Comparison of ENCODE assay signal across 15 cellular contexts in genomic region chr4:76579596-76580375, GRCh38.
A peak's percentile ranks its signal among the peaks of the same experiment; 100 is the strongest.
DNase-seq lines count a peak whose midpoint lies in the region; ATAC-seq, FAIRE-seq and TF ChIP-seq lines count a peak whose summit lies in the region.
"Had no signal": no experiment of that assay in that cellular context is flagged by ENCODE, and none has a peak within 500 bp of the region (broad histone marks: within the 10 kb centered on the region; RNA-seq: fewer than 3 reads in every experiment).

No MANE protein-coding gene starts in this region.

- H3K4me1 ChIP-seq in GM23338 (ENCODE audit: insufficient read depth) (no peaks in the 10 kb centered on the region; the same call in 1 of the 2 replicates), osteoblast (ENCODE audit: insufficient read depth, low read length) (no peaks in the 10 kb centered on the region), aorta (ENCODE audit: control insufficient read depth in 1 of 2, insufficient read depth in 2 of 2, low read length in 2 of 2) (peaks cover 0 to 4% of the 10 kb centered on the region in 2 donors), HepG2 (ENCODE audit: insufficient read depth, low read length) (no peaks in the 10 kb centered on the region), testis (no peaks in the 10 kb centered on the region)
- H3K4me1 ChIP-seq: ascending aorta, suprapubic skin had no signal

- FAIRE-seq in HepG2 (lab: Jason Lieb, UNC), result no peak

- intact Hi-C loops in aorta (cut with DNase I) (loop anchor here in 1 of 2 donors (10.0 kb wide), 2 partner anchors 65 to 165 kb away; no protein-coding TSS in a partner anchor), HepG2 (cut with micrococcal nuclease; ENCODE audit: unreplicated experiment) (loop anchor here (2.0 kb wide), 1 partner anchor 37 kb away; no protein-coding TSS in a partner anchor), testis (cut with DNase I; ENCODE audit: low total_unique reads) (no loop called here)

- TF ChIP-seq CTCF in GM23338 (conservative IDR thresholded peaks at IDR 0.05; ENCODE audit: low read depth in 2 of 2) (no peak), WTC11 (IDR thresholded peaks at IDR 0.05) (no peak), osteoblast (IDR thresholded peaks at IDR 0.05; ENCODE audit: extremely low read depth, low read depth, low read length) (no peak), HepG2 (CRISPR knock-in tag; IDR thresholded peaks at IDR 0.05) (no peak), testis (IDR thresholded peaks at IDR 0.05) (no peak), GM10266 (IDR thresholded peaks at IDR 0.05; ENCODE audit: control insufficient read depth, insufficient read depth, low read depth, missing control alignments) (no peak)

- no peaks in the 10 kb centered on the region for H3K9me2 ChIP-seq in GM23338 (ENCODE audit: insufficient read depth)

- no peaks in the 10 kb centered on the region for H4K20me1 ChIP-seq in GM23338 (replicated peaks; ENCODE audit: insufficient read depth)
- no peaks in the 10 kb centered on the region for H4K20me1 ChIP-seq in osteoblast (ENCODE audit: insufficient read depth, low read length)
- H4K20me1 ChIP-seq in HepG2 (ENCODE audit: insufficient read depth, low read length), result no peaks in the 10 kb centered on the region

- peak; percentile 20 for DNase-seq in GM23338 (ENCODE audit: low spot score)
- DNase-seq in NCI-H2107 treated with DMSO at 0.1 percent for 48 hours (lab: John Stamatoyannopoulos, UW; ENCODE audit: unreplicated experiment), result peak; percentile 72
- DNase-seq in WTC11 (ENCODE audit: low spot score), result no peak
- no peak for DNase-seq in osteoblast (ENCODE audit: insufficient read length, low spot score, missing footprints)
- DNase-seq in aorta, result no peak
- no peak for DNase-seq in HepG2 (ENCODE audit: low spot score)
- no peak for DNase-seq in testis
- no peak for DNase-seq in GM10266 (ENCODE audit: extremely low spot score)
- DNase-seq: activated T-cell treated with anti-CD3 and anti-CD28 coated beads, Interleukin-2, amount 50 U/mL, for 24 hours; effector CD8-positive, alpha-beta T cell; left cardiac atrium had no signal

- H3K27ac ChIP-seq in GM23338 (ENCODE audit: low read depth), result no peak overlapping the region
- no peak overlapping the region for H3K27ac ChIP-seq in osteoblast (ENCODE audit: low read depth, low read length)
- no peak overlapping the region for H3K27ac ChIP-seq in aorta (ENCODE audit: low read depth in 1 of 2, low read length in 2 of 2)
- H3K27ac ChIP-seq in HepG2 (ENCODE audit: extremely low read length, insufficient read depth, low read length), result no peak overlapping the region
- no peak overlapping the region for H3K27ac ChIP-seq in testis
- H3K27ac ChIP-seq: ascending aorta, suprapubic skin had no signal

- H3K36me3 ChIP-seq in GM23338 (ENCODE audit: insufficient read depth) (no peaks in the 10 kb centered on the region), osteoblast (ENCODE audit: insufficient read depth, low read length) (no peaks in the 10 kb centered on the region), aorta (ENCODE audit: control insufficient read depth in 1 of 2, insufficient read depth in 2 of 2, low read length in 1 of 2) (no peaks in the 10 kb centered on the region), HepG2 (replicated peaks in 1 of 2; ENCODE audit: control insufficient read depth in 1 of 2, insufficient read depth in 2 of 2, low read length in 2 of 2) (no peaks in the 10 kb centered on the region), testis (ENCODE audit: low read depth, missing control alignments) (no peaks in the 10 kb centered on the region)
- H3K36me3 ChIP-seq: ascending aorta, suprapubic skin had no signal

- peak; percentile 43; the same call in 2 of the 3 replicates for ATAC-seq in GM23338
- ATAC-seq in WTC11, result peak; percentile 53
- no peak for ATAC-seq in aorta (ENCODE audit: low FRiP score)
- no peak for ATAC-seq in HepG2
- ATAC-seq: left cardiac atrium had no signal

- WGBS in aorta, 2 donors, result 88 to 89% methylated on average over 14 of the region's 14 CpGs
- 43% methylated on average over 14 of the region's 14 CpGs for WGBS in HepG2 (ENCODE audit: low lambda C conversion rate)
- 67 to 71% methylated on average over 14 of the region's 14 CpGs for WGBS in testis, 2 donors

- no peak for TF ChIP-seq EP300 in HepG2 (IDR thresholded peaks at IDR 0.05; ENCODE audit: low read depth in 2 of 2, low read length in 2 of 2)
- no peak for TF ChIP-seq EP300 in HepG2 (CRISPR knock-in tag; IDR thresholded peaks at IDR 0.05; ENCODE audit: borderline replicate concordance)

- in situ Hi-C loops in HepG2 (cut with HindIII; ENCODE audit: extremely low pct_ligation_motif_present, low pct_unique_long_range_greater_than_20kb), result no loop called here

- no peak overlapping the region for H3K4me3 ChIP-seq in GM23338
- no peak overlapping the region for H3K4me3 ChIP-seq in osteoblast (ENCODE audit: insufficient read depth, low read length)
- no peak overlapping the region for H3K4me3 ChIP-seq in aorta (ENCODE audit: low read length in 2 of 2)
- H3K4me3 ChIP-seq in HepG2 (replicated peaks in 1 of 3; ENCODE audit: insufficient read depth in 1 of 3, low read depth in 2 of 3, low read length in 3 of 3), result no peak overlapping the region
- no peak overlapping the region for H3K4me3 ChIP-seq in testis
- H3K4me3 ChIP-seq: ascending aorta, suprapubic skin had no signal

- H3K27ac Mint-ChIP-seq in GM23338 (0 out of 2 replicates have a peak overlapping the region, but pooled peaks have one; percentile 10), WTC11 (peak overlapping the region; percentile 83; the same call in 1 of the 2 replicates)
- H3K27ac Mint-ChIP-seq: activated T-cell treated with anti-CD3 and anti-CD28 coated beads, Interleukin-2, amount 50 U/mL, for 24 hours had no signal

- POLR2A ChIA-PET in WTC11 (lab: Charles Lee) (no interaction called here), HepG2 (lab: Yijun Ruan, JAX) (no interaction called here)

- H2AFZ ChIP-seq in GM23338 (0 out of 2 replicates have a peak overlapping the region, but pooled peaks have one; percentile 1), osteoblast (ENCODE audit: low read length) (peak overlapping the region; percentile 42), HepG2 (ENCODE audit: low read length) (no peak overlapping the region)

- H3K9me3 ChIP-seq in osteoblast (ENCODE audit: low read depth, low read length), result no peaks in the 10 kb centered on the region
- H3K9me3 ChIP-seq in aorta (ENCODE audit: control insufficient read depth, low read length), result no peaks in the 10 kb centered on the region
- H3K9me3 ChIP-seq in HepG2 (ENCODE audit: low read length), result no peaks in the 10 kb centered on the region
- H3K9me3 ChIP-seq in testis, result no peaks in the 10 kb centered on the region
- H3K9me3 ChIP-seq: ascending aorta, suprapubic skin had no signal

- BruUV-seq in HepG2 (replicated peaks; lab: Mats Ljungman, UMichigan), result no TSS peak

- H3K9me3 Mint-ChIP-seq in GM23338 (no peaks in the 10 kb centered on the region), WTC11 (no peaks in the 10 kb centered on the region)
- H3K9me3 Mint-ChIP-seq: activated T-cell treated with anti-CD3 and anti-CD28 coated beads, Interleukin-2, amount 50 U/mL, for 24 hours; neural crest cell had no signal

- H3K27me3 Mint-ChIP-seq in GM23338 (ENCODE audit: insufficient read depth, low read depth, poor library complexity), result no peaks in the 10 kb centered on the region
- no peaks in the 10 kb centered on the region for H3K27me3 Mint-ChIP-seq in WTC11 (ENCODE audit: low read depth)

- H3K36me3 Mint-ChIP-seq in GM23338 (ENCODE audit: low read depth), result no peaks in the 10 kb centered on the region
- no peaks in the 10 kb centered on the region for H3K36me3 Mint-ChIP-seq in WTC11
- H3K36me3 Mint-ChIP-seq: CD14-positive monocyte had no signal

- no peak for TF ChIP-seq POLR2A in HepG2 (IDR thresholded peaks at IDR 0.05; ENCODE audit: insufficient read depth in 1 of 2, low read depth in 2 of 2, low read length in 2 of 2)
- no peak for TF ChIP-seq POLR2A in testis (IDR thresholded peaks at IDR 0.05)

- no peaks in the 10 kb centered on the region for H3F3A ChIP-seq in GM23338 (replicated peaks; ENCODE audit: low read depth)

- H3K4me3 Mint-ChIP-seq in GM23338 (no peak overlapping the region), WTC11 (no peak overlapping the region)
- H3K4me3 Mint-ChIP-seq: activated T-cell treated with anti-CD3 and anti-CD28 coated beads, Interleukin-2, amount 50 U/mL, for 24 hours; CD14-positive monocyte; neural crest cell had no signal

- peaks cover 13% of the 10 kb centered on the region for H3K4me1 Mint-ChIP-seq in GM23338
- H3K4me1 Mint-ChIP-seq in WTC11, result peaks cover 16% of the 10 kb centered on the region
- H3K4me1 Mint-ChIP-seq: CD14-positive monocyte had no signal

- H3K4me2 ChIP-seq in GM23338 (no peak overlapping the region), osteoblast (ENCODE audit: insufficient read depth, low read length) (peak overlapping the region; percentile 32), HepG2 (ENCODE audit: low read depth, low read length) (no peak overlapping the region)

- no peaks in the 10 kb centered on the region for H3K27me3 ChIP-seq in GM23338 (ENCODE audit: insufficient read depth)
- H3K27me3 ChIP-seq in osteoblast (ENCODE audit: insufficient read depth, low read length), result no peaks in the 10 kb centered on the region
- no peaks in the 10 kb centered on the region for H3K27me3 ChIP-seq in aorta (ENCODE audit: control insufficient read depth in 1 of 2, insufficient read depth in 2 of 2, low read length in 1 of 2)
- H3K27me3 ChIP-seq in HepG2 (ENCODE audit: control insufficient read depth in 1 of 2, insufficient read depth in 2 of 2, low read length in 2 of 2), result peaks cover 0 to 4% of the 10 kb centered on the region in 2 experiments; a peak in 2 of 5 replicates
- H3K27me3 ChIP-seq in testis, result no peaks in the 10 kb centered on the region
- H3K27me3 ChIP-seq: ascending aorta had no signal

- H3K79me2 ChIP-seq in GM23338 (replicated peaks; ENCODE audit: insufficient read depth) (no peaks in the 10 kb centered on the region), osteoblast (ENCODE audit: insufficient read depth, low read length) (no peaks in the 10 kb centered on the region), HepG2 (ENCODE audit: insufficient read depth, low read length) (no peaks in the 10 kb centered on the region)

- no peak overlapping the region for H3K9ac ChIP-seq in HepG2 (ENCODE audit: insufficient read depth, low read depth, low read length)

- TF ChIP-seq RAD21 in HepG2 (CRISPR knock-in tag; IDR thresholded peaks at IDR 0.05), result no peak

- CTCF ChIA-PET in WTC11 (lab: Charles Lee) (interaction anchor here (0.7 kb wide), 1 partner anchor 61 kb away, joined by 4 read pairs; no protein-coding TSS in a partner anchor), HepG2 (lab: Yijun Ruan, JAX; ENCODE audit: low intra/inter-chr PET ratio, low total read pairs) (no interaction called here)

TF ChIP-seq in GM23338, 12 proteins besides CTCF, POLR2A, EP300 and RAD21 (continues in another document):
- TF ChIP-seq NANOG (IDR thresholded peaks at IDR 0.05; ENCODE audit: borderline replicate concordance), result no peak

TF ChIP-seq in WTC11, 78 proteins besides CTCF, POLR2A, EP300 and RAD21 (continues in another document):
- TF ChIP-seq MYBL2 (CRISPR knock-in tag; IDR thresholded peaks at IDR 0.05), result no peak

TF ChIP-seq in HepG2, 621 proteins besides CTCF, POLR2A, EP300 and RAD21 (continues in another document):
- no peak for TF ChIP-seq U2AF2 (IDR thresholded peaks at IDR 0.05; ENCODE audit: low read depth, low read length)
- TF ChIP-seq ZBTB42 (CRISPR knock-in tag; IDR thresholded peaks at IDR 0.05), result no peak

Comparison
In these comparisons a context has a peak if more than half of its experiments do, and no peak if none do; other contexts are left out.
1. ATAC-seq: peak in GM23338 (single experiment) and WTC11 (single experiment); none in aorta (single experiment) and HepG2 (single experiment).
2. DNase-seq: peak in GM23338 (single experiment) and NCI-H2107 treated with DMSO at 0.1 percent for 48 hours (single experiment); none in WTC11 (single experiment), osteoblast (single experiment), aorta (0 of 2), HepG2 (single experiment), testis (single experiment) and GM10266 (single experiment).